In the genomic region with DNA sequence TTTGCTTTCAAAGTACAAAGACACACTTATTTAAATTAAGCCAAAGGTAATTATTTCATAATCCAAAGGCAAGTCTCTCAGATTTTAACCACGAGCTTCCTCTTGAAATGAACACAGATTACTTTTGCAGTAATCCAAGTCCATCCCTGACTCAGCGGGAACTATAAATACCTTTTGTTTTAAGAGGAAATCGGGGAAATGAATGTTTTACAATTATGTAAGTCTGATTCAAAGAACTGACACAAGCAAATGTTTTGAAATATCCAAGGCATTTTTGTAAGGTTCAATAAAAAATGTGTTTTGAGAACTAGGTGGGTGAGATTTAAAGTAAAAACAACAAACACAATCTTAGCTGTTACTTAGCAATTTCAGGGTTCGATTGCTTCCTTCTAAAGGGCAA, we compare ENCODE assay signal across 10 cellular contexts.
DNase-seq lines count a peak whose midpoint lies in the region; ATAC-seq and TF ChIP-seq lines count a peak whose summit lies in the region.
"Had no signal": no experiment of that assay in that cellular context is flagged by ENCODE, and none has a peak within 500 bp of the region (broad histone marks: within the 10 kb centered on the region; RNA-seq: fewer than 3 reads in every experiment).

No MANE protein-coding gene starts in this region.

- no peak for ATAC-seq in stimulated activated naive CD8-positive, alpha-beta T cell treated with anti-CD3 and anti-CD28 coated beads, Interleukin-15, amount 100 ng/mL, for 72 hours
- ATAC-seq in left lobe of liver = peak; percentile 34

- peaks cover 50% of the 10 kb centered on the region for H3K36me3 Mint-ChIP-seq in stimulated activated naive CD8-positive, alpha-beta T cell treated with anti-CD3 and anti-CD28 coated beads, Interleukin-15, Interleukin-2, amounts not matched to agents 100 ng/mL and 50 ng/mL, for 24 hours (ENCODE audit: low read depth)
- no peaks in the 10 kb centered on the region for H3K36me3 Mint-ChIP-seq in mesothelial cell of epicardium

- no peak for TF ChIP-seq CTCF in brain microvascular endothelial cell (IDR thresholded peaks at IDR 0.05; ENCODE audit: low read depth, low read length, missing control alignments)
- no peak for TF ChIP-seq CTCF in mesothelial cell of epicardium (IDR thresholded peaks at IDR 0.05; ENCODE audit: unreplicated experiment)

- H3K36me3 ChIP-seq in brain microvascular endothelial cell (replicated peaks) = no peaks in the 10 kb centered on the region
- H3K36me3 ChIP-seq: SJCRH30 had no signal

- in situ Hi-C loops in brain microvascular endothelial cell (cut with HindIII; ENCODE audit: low pct_ligation_motif_present, low sequenced_read_pairs) = no loop called here

- H3K9me3 Mint-ChIP-seq in stimulated activated naive CD8-positive, alpha-beta T cell treated with anti-CD3 and anti-CD28 coated beads, Interleukin-15, Interleukin-2, amounts not matched to agents 100 ng/mL and 50 ng/mL, for 24 hours = no peaks in the 10 kb centered on the region
- H3K9me3 Mint-ChIP-seq in stimulated activated naive CD8-positive, alpha-beta T cell treated with anti-CD3 and anti-CD28 coated beads, Interleukin-15, amount 100 ng/mL, for 72 hours = no peaks in the 10 kb centered on the region
- H3K9me3 Mint-ChIP-seq in mesothelial cell of epicardium = no peaks in the 10 kb centered on the region

- no peak overlapping the region for H3K4me3 ChIP-seq in brain microvascular endothelial cell (ENCODE audit: low read depth, low read length)
- H3K4me3 ChIP-seq: SJCRH30 had no signal

- peaks cover 42% of the 10 kb centered on the region for H3K4me1 Mint-ChIP-seq in stimulated activated naive CD8-positive, alpha-beta T cell treated with anti-CD3 and anti-CD28 coated beads, Interleukin-15, Interleukin-2, amounts not matched to agents 100 ng/mL and 50 ng/mL, for 24 hours (ENCODE audit: low read depth)
- peaks cover 45% of the 10 kb centered on the region for H3K4me1 Mint-ChIP-seq in stimulated activated naive CD8-positive, alpha-beta T cell treated with anti-CD3 and anti-CD28 coated beads, Interleukin-15, amount 100 ng/mL, for 72 hours
- no peaks in the 10 kb centered on the region for H3K4me1 Mint-ChIP-seq in mesothelial cell of epicardium

- H3K27ac ChIP-seq in brain microvascular endothelial cell = peak overlapping the region; percentile 4
- H3K27ac ChIP-seq: SJCRH30 had no signal

- H3K4me3 Mint-ChIP-seq in stimulated activated naive CD8-positive, alpha-beta T cell treated with anti-CD3 and anti-CD28 coated beads, Interleukin-15, Interleukin-2, amounts not matched to agents 100 ng/mL and 50 ng/mL, for 24 hours = peak overlapping the region; percentile 9
- H3K4me3 Mint-ChIP-seq in stimulated activated naive CD8-positive, alpha-beta T cell treated with anti-CD3 and anti-CD28 coated beads, Interleukin-15, amount 100 ng/mL, for 72 hours = peak overlapping the region in 1 of 2 donors; percentile 12
- no peak overlapping the region for H3K4me3 Mint-ChIP-seq in mesothelial cell of epicardium

- peak overlapping the region; percentile 59 for H3K27ac Mint-ChIP-seq in stimulated activated naive CD8-positive, alpha-beta T cell treated with anti-CD3 and anti-CD28 coated beads, Interleukin-15, Interleukin-2, amounts not matched to agents 100 ng/mL and 50 ng/mL, for 24 hours
- H3K27ac Mint-ChIP-seq in stimulated activated naive CD8-positive, alpha-beta T cell treated with anti-CD3 and anti-CD28 coated beads, Interleukin-15, amount 100 ng/mL, for 72 hours = no peak overlapping the region
- no peak overlapping the region for H3K27ac Mint-ChIP-seq in mesothelial cell of epicardium

- H3K27me3 Mint-ChIP-seq in stimulated activated naive CD8-positive, alpha-beta T cell treated with anti-CD3 and anti-CD28 coated beads, Interleukin-15, Interleukin-2, amounts not matched to agents 100 ng/mL and 50 ng/mL, for 24 hours = no peaks in the 10 kb centered on the region
- no peaks in the 10 kb centered on the region for H3K27me3 Mint-ChIP-seq in stimulated activated naive CD8-positive, alpha-beta T cell treated with anti-CD3 and anti-CD28 coated beads, Interleukin-15, amount 100 ng/mL, for 72 hours
- no peaks in the 10 kb centered on the region for H3K27me3 Mint-ChIP-seq in mesothelial cell of epicardium (ENCODE audit: low read depth)

- no peaks in the 10 kb centered on the region for H3K27me3 ChIP-seq in brain microvascular endothelial cell (replicated peaks)
- H3K27me3 ChIP-seq: SJCRH30 had no signal

- no peak for DNase-seq in stimulated activated naive CD8-positive, alpha-beta T cell treated with anti-CD3 and anti-CD28 coated beads, Interleukin-15, amount 100 ng/mL, for 72 hours
- DNase-seq in brain microvascular endothelial cell = no peak
- DNase-seq in left lobe of liver (ENCODE audit: low spot score) = no peak
- DNase-seq in mesothelial cell of epicardium (ENCODE audit: low spot score in 2 of 2, unreplicated experiment in 2 of 2) = no peak
- no peak for DNase-seq in SW480 (ENCODE audit: low spot score)
- no peak for DNase-seq in stimulated activated CD4-positive, alpha-beta T cell treated with anti-CD3 and anti-CD28 coated beads, Interleukin-1b, Interleukin-23, amount 100 ng/mL, for 48 hours
- DNase-seq in NCI-H2171 treated with DMSO at 0.1 percent for 48 hours (lab: John Stamatoyannopoulos, UW) = no peak
- DNase-seq: DND-41 had no signal
